Comparison of ENCODE assay signal across 1 cellular context in the genomic region with DNA sequence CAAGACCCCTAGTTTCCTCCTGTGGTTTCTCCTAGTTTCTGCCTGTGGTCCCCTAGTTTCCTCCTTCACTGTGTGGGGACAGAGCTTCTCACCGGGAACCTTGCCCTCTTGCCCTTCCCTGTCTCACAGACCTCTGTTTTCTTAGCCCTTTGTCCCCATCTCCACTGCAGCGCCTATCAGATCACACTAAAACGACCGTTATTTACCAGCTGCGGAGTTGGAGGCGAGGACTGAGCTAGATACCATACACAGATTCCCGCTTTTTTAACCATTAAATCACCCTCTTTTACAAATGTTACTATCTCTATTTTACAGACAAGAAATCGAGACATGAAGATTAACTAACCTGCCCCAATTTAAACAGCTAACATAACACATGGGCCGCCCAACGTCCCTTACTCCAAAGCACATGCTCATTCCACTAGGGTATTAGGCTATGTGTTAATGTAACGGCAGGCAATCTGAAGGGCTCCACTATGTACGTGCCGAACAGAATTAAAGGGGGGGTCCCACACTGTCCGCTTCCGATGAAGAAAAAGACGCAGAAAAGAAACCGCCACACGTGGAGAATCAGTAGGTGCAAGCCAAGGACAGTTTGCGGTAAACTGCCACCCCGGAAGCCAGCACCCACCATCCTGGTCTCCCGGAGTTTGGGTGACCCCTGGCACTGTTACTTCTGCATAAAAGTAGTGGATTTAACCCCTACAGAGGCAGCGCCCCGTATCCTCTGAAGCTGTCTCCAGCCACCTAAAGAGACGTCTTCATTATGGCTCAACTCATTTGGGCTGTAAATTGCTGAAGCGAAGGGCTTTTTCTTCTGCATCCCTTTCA.
TF ChIP-seq lines count a peak whose summit lies in the region.

No MANE protein-coding gene starts in this region.

TF ChIP-seq in H1, 55 proteins besides CTCF, POLR2A, EP300 and RAD21:
- TF ChIP-seq CEBPB (IDR thresholded peaks at IDR 0.05; ENCODE audit: low read depth, low read length) (no peak), YY1 (IDR thresholded peaks at IDR 0.05; ENCODE audit: low read depth, low read length) (no peak), BCL11A (IDR thresholded peaks at IDR 0.05; ENCODE audit: low read depth in 2 of 2, low read length in 2 of 2) (no peak), RNF2 (IDR thresholded peaks at IDR 0.05; ENCODE audit: borderline replicate concordance, low read depth, low read length, missing control alignments, poor library complexity, severe bottlenecking) (no peak), TCF12 (IDR thresholded peaks at IDR 0.05; ENCODE audit: low read depth, low read length) (no peak), ASH2L (IDR thresholded peaks at IDR 0.05; ENCODE audit: low read length) (no peak), EZH2 (IDR thresholded peaks at IDR 0.05; ENCODE audit: low read depth, low read length, severe bottlenecking) (no peak), JUN (IDR thresholded peaks at IDR 0.05; ENCODE audit: low read depth, low read length) (no peak), GTF2F1 (IDR thresholded peaks at IDR 0.05; ENCODE audit: borderline replicate concordance, low read depth, low read length) (no peak), TAF1 (IDR thresholded peaks at IDR 0.05; ENCODE audit: low read depth, low read length) (no peak), EGR1 (IDR thresholded peaks at IDR 0.05; ENCODE audit: borderline replicate concordance, low read depth, low read length) (no peak)
